In the genomic region with DNA sequence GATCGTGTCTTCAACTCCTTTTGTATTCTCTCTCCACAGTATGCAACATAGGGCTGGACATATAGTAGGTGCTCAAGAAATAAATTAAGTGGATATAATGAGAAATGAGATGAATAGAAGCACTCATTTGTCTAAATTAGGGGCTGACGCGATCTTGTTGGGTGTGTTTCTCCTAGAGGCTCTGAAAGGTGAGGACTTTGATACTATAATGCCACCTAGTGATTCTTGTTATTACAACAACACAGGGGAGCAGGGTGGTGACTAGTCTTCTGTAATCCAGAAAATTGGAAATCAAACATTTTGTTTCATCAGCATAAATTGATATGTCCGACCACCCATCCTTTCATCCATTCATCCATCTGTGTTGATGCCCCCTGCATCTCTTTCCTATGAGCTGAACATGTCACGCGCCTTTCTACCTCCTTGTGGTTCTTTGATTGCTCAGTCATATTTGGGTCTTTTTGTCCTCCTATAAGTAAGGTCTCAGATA, we compare ENCODE assay signal across 8 cellular contexts. TPM values are rescaled to one million over a fixed set of nuclear protein-coding genes. Genes with fewer than 3 reads are reported as not detected.
DNase-seq lines count a peak whose midpoint lies in the region; ATAC-seq and TF ChIP-seq lines count a peak whose summit lies in the region.

No MANE protein-coding gene starts in this region.

- H3K36me3 Mint-ChIP-seq in activated CD4-positive, alpha-beta T cell treated with anti-CD3 and anti-CD28 coated beads, Interleukin-2, amount 10 ng/mL, durations not matched to agents 24 days and 14 days (ENCODE audit: low read depth) = no peaks in the 10 kb centered on the region
- no peaks in the 10 kb centered on the region for H3K36me3 Mint-ChIP-seq in natural killer cell

- no peak overlapping the region for H3K4me3 Mint-ChIP-seq in activated CD4-positive, alpha-beta T cell treated with anti-CD3 and anti-CD28 coated beads, Interleukin-2, amount 10 ng/mL, durations not matched to agents 24 days and 14 days
- H3K4me3 Mint-ChIP-seq in natural killer cell = no peak overlapping the region

- intact Hi-C loops in activated CD4-positive, alpha-beta T cell treated with anti-CD3 and anti-CD28 coated beads, Interleukin-2, amount 10 ng/mL, durations not matched to agents 24 days and 14 days (cut with micrococcal nuclease) = loop anchor here (1.0 to 5.0 kb wide), 3 partner anchors 45 to 433 kb away; a partner anchor contains a TSS
- intact Hi-C loops in natural killer cell (cut with micrococcal nuclease) = loop anchor here (1.0 to 2.0 kb wide), 4 partner anchors 17 to 81 kb away; a partner anchor contains a TSS

- no peak for TF ChIP-seq POLR2A in erythroblast (IDR thresholded peaks at IDR 0.05; ENCODE audit: low read length)

- H3K4me1 Mint-ChIP-seq in activated CD4-positive, alpha-beta T cell treated with anti-CD3 and anti-CD28 coated beads, Interleukin-2, amount 10 ng/mL, durations not matched to agents 24 days and 14 days = peaks cover 21% of the 10 kb centered on the region
- H3K4me1 Mint-ChIP-seq in natural killer cell = peaks cover 16 to 29% of the 10 kb centered on the region in 2 donors

- no peak overlapping the region for H3K27ac Mint-ChIP-seq in activated CD4-positive, alpha-beta T cell treated with anti-CD3 and anti-CD28 coated beads, Interleukin-2, amount 10 ng/mL, durations not matched to agents 24 days and 14 days
- H3K27ac Mint-ChIP-seq in natural killer cell = no peak overlapping the region

- H3K27me3 Mint-ChIP-seq in activated CD4-positive, alpha-beta T cell treated with anti-CD3 and anti-CD28 coated beads, Interleukin-2, amount 10 ng/mL, durations not matched to agents 24 days and 14 days = no peaks in the 10 kb centered on the region
- no peaks in the 10 kb centered on the region for H3K27me3 Mint-ChIP-seq in natural killer cell (ENCODE audit: low read depth in 2 of 2)

- TF ChIP-seq CTCF in natural killer cell (IDR thresholded peaks at IDR 0.05) = peak; percentile 73

- ATAC-seq in GM21737 (IDR thresholded peaks at IDR 0.05; ENCODE audit: unreplicated experiment) (peak; percentile 46), natural killer cell (peak; percentile 68 to 72 (median 71))

- no peaks in the 10 kb centered on the region for H3K9me3 Mint-ChIP-seq in activated CD4-positive, alpha-beta T cell treated with anti-CD3 and anti-CD28 coated beads, Interleukin-2, amount 10 ng/mL, durations not matched to agents 24 days and 14 days
- peaks cover 2 to 5% of the 10 kb centered on the region in 2 donors for H3K9me3 Mint-ChIP-seq in natural killer cell

- peak; percentile 78 for DNase-seq in activated CD4-positive, alpha-beta T cell treated with anti-CD3 and anti-CD28 coated beads, Interleukin-2, amount 10 ng/mL, durations not matched to agents 24 days and 14 days
- no peak for DNase-seq in activated CD4-positive, alpha-beta T cell treated with anti-CD3 and anti-CD28 coated beads, Interleukin-2, amount 50 U/mL, for 1 hour
- DNase-seq in KG1 (lab: John Stamatoyannopoulos, UW) (peak; percentile 35), SHP77 (lab: John Stamatoyannopoulos, UW) (peak; percentile 58 to 66), erythroblast (lab: John Stamatoyannopoulos, UW) (peak; percentile 81 to 86), natural killer cell (no peak)
- no peak for DNase-seq in effector CD8-positive, alpha-beta T cell (lab: John Stamatoyannopoulos, UW)

RNA-seq across cellular contexts. Expression of a gene that starts 3.4 kb away (rescaled TPM):
- total RNA-seq in activated CD4-positive, alpha-beta T cell treated with anti-CD3 and anti-CD28 coated beads, Interleukin-2, amount 10 ng/mL, durations not matched to agents 24 days and 14 days = 0.16 and 0.19 TPM in 2 replicates
- under 1 TPM; 0.07 to 0.15 (median 0.11) TPM for total RNA-seq in natural killer cell

RNA-seq across cellular contexts. Expression of a gene that starts 11.9 kb away (rescaled TPM):
- 14.7 and 15.4 TPM in 2 replicates for total RNA-seq in activated CD4-positive, alpha-beta T cell treated with anti-CD3 and anti-CD28 coated beads, Interleukin-2, amount 10 ng/mL, durations not matched to agents 24 days and 14 days
- 100 to 1,000 TPM; 172 to 225 (median 176) TPM for total RNA-seq in natural killer cell

Comparison
In these comparisons a context has a peak if more than half of its experiments do, and no peak if none do; other contexts are left out.
1. DNase-seq: peak in activated CD4-positive, alpha-beta T cell treated with anti-CD3 and anti-CD28 coated beads, Interleukin-2, amount 10 ng/mL, durations not matched to agents 24 days and 14 days (single experiment), KG1 (single experiment), SHP77 (2 of 2) and erythroblast (2 of 2); none in activated CD4-positive, alpha-beta T cell treated with anti-CD3 and anti-CD28 coated beads, Interleukin-2, amount 50 U/mL, for 1 hour (single experiment), natural killer cell (single experiment) and effector CD8-positive, alpha-beta T cell (single experiment).
2. RNA of a gene that starts 11.9 kb away (total RNA-seq): 172 to 225 TPM in natural killer cell; 14.7 to 15.4 TPM in activated CD4-positive, alpha-beta T cell treated with anti-CD3 and anti-CD28 coated beads, Interleukin-2, amount 10 ng/mL, durations not matched to agents 24 days and 14 days; every median in the first group is over 10 times any median in the second.